1 cellular context compared by ENCODE assay signal in the genomic region with DNA sequence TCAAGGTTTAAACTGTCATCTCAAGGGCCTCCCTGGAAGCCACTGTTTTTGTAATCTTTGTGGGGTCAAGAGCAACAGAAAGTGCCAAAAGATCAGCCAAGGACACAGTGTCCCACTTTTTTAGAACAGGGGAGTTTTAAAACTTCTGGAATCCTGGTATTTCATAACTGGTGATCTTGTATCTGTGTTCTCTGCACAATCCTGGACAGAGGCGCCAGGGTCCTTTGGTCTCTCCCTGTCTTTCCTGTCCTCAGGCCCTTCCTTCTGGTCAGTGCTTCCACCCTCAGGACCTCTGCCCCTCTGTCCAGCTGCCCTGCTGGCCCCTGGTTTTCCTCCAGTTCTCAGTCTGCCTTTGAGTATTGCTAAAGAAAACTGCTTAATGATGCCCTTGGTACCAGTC.
TF ChIP-seq lines count a peak whose summit lies in the region.

No MANE protein-coding gene starts in this region.

TF ChIP-seq in liver, 16 proteins besides CTCF, POLR2A, EP300 and RAD21:
- TF ChIP-seq ZBTB33 (IDR thresholded peaks at IDR 0.05) (no peak), SP1 (IDR thresholded peaks at IDR 0.05) (peak; percentile 55), RXRA (IDR thresholded peaks at IDR 0.05) (peak; percentile 24 to 58), NR2F2 (IDR thresholded peaks at IDR 0.05) (peak; percentile 99), HNF4A (conservative IDR thresholded peaks at IDR 0.05) (no peak)
